Comparison of ENCODE assay signal across 8 cellular contexts in genomic region chr2:128178650-128179460, GRCh38.
A peak's percentile ranks its signal among the peaks of the same experiment; 100 is the strongest.
DNase-seq lines count a peak whose midpoint lies in the region; ATAC-seq, FAIRE-seq and TF ChIP-seq lines count a peak whose summit lies in the region.

No MANE protein-coding gene starts in this region.

- peak; percentile 72 to 78 for TF ChIP-seq RAD21 in K562 (CRISPR knock-in tag; conservative IDR thresholded peaks at IDR 0.05 in 1 of 2, IDR thresholded peaks at IDR 0.05 in 1 of 2)

- peak overlapping the region in 2 of 6 donors; percentile 6 to 58 for H3K27ac Mint-ChIP-seq in immature natural killer cell

- H3K36me3 Mint-ChIP-seq in immature natural killer cell: peaks cover 33 to 83% (median 39%) of the 10 kb centered on the region in 3 donors

- WGBS in K562 (ENCODE audit: insufficient coverage, low coverage, missing lambda C conversion rate): 72% methylated on average over 9 of the region's 9 CpGs

- intact Hi-C loops in K562 (cut with micrococcal nuclease): loop anchor here (5.0 to 10.0 kb wide), 3 partner anchors 53 to 236 kb away; no protein-coding TSS in a partner anchor

- no TSS peak for BruUV-seq in K562 (replicated peaks; lab: Mats Ljungman, UMichigan)

- H3K9me3 ChIP-seq in SK-N-MC (ENCODE audit: low read depth, low read length) (no peaks in the 10 kb centered on the region), K562 (replicated peaks; ENCODE audit: control insufficient read depth, insufficient read depth, low read depth, low read length) (no peaks in the 10 kb centered on the region)

- H3K36me3 ChIP-seq in SK-N-MC (ENCODE audit: insufficient read depth, low read length) (peaks cover 88% of the 10 kb centered on the region), K562 (ENCODE audit: control insufficient read depth, insufficient read depth, low read length) (peaks cover 94% of the 10 kb centered on the region)

- H3K9ac ChIP-seq in SK-N-MC (ENCODE audit: insufficient read length) (no peak overlapping the region), K562 (ENCODE audit: insufficient read depth in 1 of 2, low read depth in 2 of 2, low read length in 2 of 2) (no peak overlapping the region)

- POLR2A ChIA-PET in K562 (lab: Yijun Ruan, JAX): interaction anchor here (1.0 kb wide), 1 partner anchor 14 kb away, joined by 3 read pairs; no protein-coding TSS in a partner anchor

- H3K27me3 Mint-ChIP-seq in immature natural killer cell (ENCODE audit: low read depth in 3 of 3): peaks cover 0 to 2% (median 0%) of the 10 kb centered on the region in 3 donors

- H3K9me3 Mint-ChIP-seq in immature natural killer cell: no peaks in the 10 kb centered on the region

- no peaks in the 10 kb centered on the region for H3K79me2 ChIP-seq in K562 (ENCODE audit: control insufficient read depth, insufficient read depth, low read length)

- H3K4me1 Mint-ChIP-seq in immature natural killer cell: peaks cover 4 to 5% of the 10 kb centered on the region in 2 donors

- CTCF ChIA-PET in K562 (lab: Yijun Ruan, JAX; ENCODE audit: low intra/inter-chr PET ratio): interaction anchor here (0.8 to 1.6 kb wide), 2 partner anchors 55 to 128 kb away, joined by 3 to 7 read pairs; no protein-coding TSS in a partner anchor

- H3K4me1 ChIP-seq in K562 (replicated peaks in 1 of 2; ENCODE audit: control insufficient read depth in 2 of 2, insufficient read depth in 2 of 2, low read length in 2 of 2): no peaks in the 10 kb centered on the region; a peak in 1 of 5 replicates

- TF ChIP-seq CTCF in K562 (IDR thresholded peaks at IDR 0.05 in 2 of 3, conservative IDR thresholded peaks at IDR 0.05 in 1 of 3; ENCODE audit: insufficient read depth in 2 of 3, low read depth in 1 of 3, low read length in 3 of 3): peak; percentile 70 to 87 (median 86)

- peak; percentile 58 for ATAC-seq in HG03342 (IDR thresholded peaks at IDR 0.05; ENCODE audit: unreplicated experiment)
- peak; percentile 96 for ATAC-seq in K562
- no peak for ATAC-seq in HG03520 (IDR thresholded peaks at IDR 0.05; ENCODE audit: unreplicated experiment)

- no peak overlapping the region for H3K4me3 Mint-ChIP-seq in immature natural killer cell

- no peaks in the 10 kb centered on the region for H3K9me1 ChIP-seq in K562 (ENCODE audit: control insufficient read depth, insufficient read depth, low read length)

- DNase-seq in NCI-H2227 (lab: John Stamatoyannopoulos, UW; ENCODE audit: unreplicated experiment): peak; percentile 27
- no peak for DNase-seq in NCI-H2227 treated with DMSO at 0.1 percent for 48 hours (lab: John Stamatoyannopoulos, UW)
- DNase-seq in SK-N-MC (ENCODE audit: low read depth, low spot score): peak; percentile 14
- peak; percentile 49 to 75 (median 68) for DNase-seq in K562 (ENCODE audit: extremely low read depth in 1 of 4, low spot score in 3 of 4)
- DNase-seq in immature natural killer cell: peak; percentile 25 to 36 (median 34)
- DNase-seq in stimulated activated CD4-positive, alpha-beta T cell treated with anti-CD3 and anti-CD28 coated beads, Interleukin-15, amount 100 ng/mL, for 24 hours: peak; percentile 51

- H3K27ac ChIP-seq in SK-N-MC (no peak overlapping the region), K562 (ENCODE audit: extremely low read depth, low read depth, low read length) (no peak overlapping the region)

- in situ Hi-C loops in K562 (cut with MboI): no loop called here

- peak; percentile 83 for FAIRE-seq in K562 (lab: Jason Lieb, UNC)

- no peaks in the 10 kb centered on the region for H4K20me1 ChIP-seq in K562 (replicated peaks; ENCODE audit: control insufficient read depth, insufficient read depth, low read length)

- no peak for TF ChIP-seq POLR2A in K562 (conservative IDR thresholded peaks at IDR 0.05)

- no peaks in the 10 kb centered on the region for H3K27me3 ChIP-seq in K562 (ENCODE audit: control insufficient read depth in 2 of 2, insufficient read depth in 2 of 2, low read length in 2 of 2)

- H3K4me2 ChIP-seq in K562 (ENCODE audit: insufficient read depth, low read length): no peak overlapping the region

- TF ChIP-seq EP300 in K562 (IDR thresholded peaks at IDR 0.05; ENCODE audit: low read length): no peak

- H3K4me3 ChIP-seq in SK-N-MC: no peak overlapping the region
- H3K4me3 ChIP-seq in K562: no peak overlapping the region

- no peak overlapping the region for H2AFZ ChIP-seq in K562 (ENCODE audit: low read depth, low read length)

TF ChIP-seq in K562, 482 proteins besides CTCF, POLR2A, EP300 and RAD21 (continues in another document):
- TF ChIP-seq REST (CRISPR knock-in tag; IDR thresholded peaks at IDR 0.05; ENCODE audit: low read depth) (no peak), DIDO1 (tag; IDR thresholded peaks at IDR 0.05; ENCODE audit: low read depth) (no peak), ARID1B (IDR thresholded peaks at IDR 0.05) (no peak), PHB (CRISPR knock-in tag; IDR thresholded peaks at IDR 0.05) (no peak), BHLHE40 (IDR thresholded peaks at IDR 0.05; ENCODE audit: low read length) (0 out of 2 replicates have a peak, but pooled peaks have one; percentile 16), ZNF584 (CRISPR knock-in tag; IDR thresholded peaks at IDR 0.05; ENCODE audit: low read depth) (no peak), LARP7 (IDR thresholded peaks at IDR 0.05) (no peak), DMBX1 (CRISPR knock-in tag; IDR thresholded peaks at IDR 0.05; ENCODE audit: borderline replicate concordance) (no peak), CC2D1A (IDR thresholded peaks at IDR 0.05) (0 out of 2 replicates have a peak, but pooled peaks have one; percentile 13), RBM39 (optimal IDR thresholded peaks at IDR 0.05; ENCODE audit: low read depth, low read length) (no peak), ETV6 (IDR thresholded peaks at IDR 0.05; ENCODE audit: borderline replicate concordance in 1 of 2, low read depth in 2 of 2, low read length in 1 of 2) (no peak), ETV6 (CRISPR knock-in tag; IDR thresholded peaks at IDR 0.05; ENCODE audit: borderline replicate concordance) (no peak), MBD1 (CRISPR knock-in tag; IDR thresholded peaks at IDR 0.05) (no peak), HMG20B (CRISPR knock-in tag; IDR thresholded peaks at IDR 0.05) (no peak), JUND (IDR thresholded peaks at IDR 0.05; ENCODE audit: borderline replicate concordance, low read depth, low read length) (0 out of 2 replicates have a peak, but pooled peaks have one; percentile 19), JUND (tag; IDR thresholded peaks at IDR 0.05; ENCODE audit: borderline replicate concordance, low read depth, low read length) (peak; percentile 64; the same call in 1 of the 3 replicates), RNF2 (IDR thresholded peaks at IDR 0.05) (no peak), TRIM25 (IDR thresholded peaks at IDR 0.05; ENCODE audit: borderline replicate concordance) (no peak), KLF10 (CRISPR knock-in tag; IDR thresholded peaks at IDR 0.05) (no peak)
